Comparison of ENCODE assay signal across 24 cellular contexts in genomic region chr10:8978100-8978499, GRCh38.
DNase-seq lines count a peak whose midpoint lies in the region; ATAC-seq, FAIRE-seq and TF ChIP-seq lines count a peak whose summit lies in the region.
"Had no signal": no experiment of that assay in that cellular context is flagged by ENCODE, and none has a peak within 500 bp of the region (broad histone marks: within the 10 kb centered on the region; RNA-seq: fewer than 3 reads in every experiment).

No MANE protein-coding gene starts in this region.

- H4K5ac ChIP-seq in H1 (ENCODE audit: insufficient read length, low read depth, low read length): no peak overlapping the region

- H3K56ac ChIP-seq in H1 (replicated peaks; ENCODE audit: insufficient read length, low read depth, low read length): no peak overlapping the region

- no peak overlapping the region for H3K9ac ChIP-seq in HepG2 (ENCODE audit: insufficient read depth, low read depth, low read length)
- no peak overlapping the region for H3K9ac ChIP-seq in H1 (replicated peaks in 1 of 4; ENCODE audit: extremely low read depth in 1 of 4, low read depth in 3 of 4, low read length in 3 of 4)
- no peak overlapping the region for H3K9ac ChIP-seq in trophoblast cell (ENCODE audit: low read length)
- H3K9ac ChIP-seq: BLaER1 treated with 17β-estradiol and CSF1 and Interleukin-3, amounts not matched to agents 10 nM and 100 nM had no signal

- H3K36me3 ChIP-seq in HepG2 (replicated peaks in 1 of 2; ENCODE audit: control insufficient read depth in 1 of 2, insufficient read depth in 2 of 2, low read length in 2 of 2) (no peaks in the 10 kb centered on the region), right lobe of liver (no peaks in the 10 kb centered on the region), H1 (ENCODE audit: control insufficient read depth in 2 of 4, insufficient read depth in 4 of 4, low read length in 3 of 4) (no peaks in the 10 kb centered on the region), trophoblast cell (ENCODE audit: control insufficient read depth in 1 of 2, insufficient read depth in 2 of 2, low read length in 2 of 2) (no peaks in the 10 kb centered on the region), upper lobe of right lung (no peaks in the 10 kb centered on the region)
- H3K36me3 ChIP-seq: BE2C; BLaER1 treated with 17β-estradiol and CSF1 and Interleukin-3, amounts not matched to agents 10 nM and 100 nM had no signal

- in situ Hi-C loops in HepG2 (cut with HindIII; ENCODE audit: extremely low pct_ligation_motif_present, low pct_unique_long_range_greater_than_20kb): no loop called here

- H3K9me3 ChIP-seq in HepG2 (ENCODE audit: low read length) (no peaks in the 10 kb centered on the region), right lobe of liver (no peaks in the 10 kb centered on the region), H1 (ENCODE audit: insufficient read depth in 2 of 2, low read depth in 1 of 2, low read length in 1 of 2) (no peaks in the 10 kb centered on the region), trophoblast cell (ENCODE audit: insufficient read depth, low read depth, low read length) (no peaks in the 10 kb centered on the region), upper lobe of right lung (no peaks in the 10 kb centered on the region)
- H3K9me3 ChIP-seq: A549; BE2C; BLaER1 treated with 17β-estradiol and CSF1 and Interleukin-3, amounts not matched to agents 10 nM and 100 nM had no signal

- no peak overlapping the region for H2AFZ ChIP-seq in HepG2 (ENCODE audit: low read length)
- H2AFZ ChIP-seq in H1 (ENCODE audit: low read length): no peak overlapping the region
- no peak overlapping the region for H2AFZ ChIP-seq in trophoblast cell (ENCODE audit: insufficient read depth, low read length, poor library complexity)

- CTCF ChIA-PET in HepG2 (lab: Yijun Ruan, JAX; ENCODE audit: low intra/inter-chr PET ratio, low total read pairs): no interaction called here
- CTCF ChIA-PET in H1 (lab: Charles Lee; ENCODE audit: partially characterized antibody): no interaction called here

- intact Hi-C loops in HepG2 (cut with micrococcal nuclease; ENCODE audit: unreplicated experiment) (no loop called here), right lobe of liver (cut with DNase I) (no loop called here), upper lobe of right lung (cut with DNase I) (no loop called here)

- no peak overlapping the region for H3K4me2 ChIP-seq in HepG2 (ENCODE audit: low read depth, low read length)
- no peak overlapping the region for H3K4me2 ChIP-seq in H1 (ENCODE audit: insufficient read depth in 1 of 2, low read depth in 2 of 2, low read length in 2 of 2)
- no peak overlapping the region for H3K4me2 ChIP-seq in trophoblast cell (ENCODE audit: low read length)
- H3K4me2 ChIP-seq: A549; BLaER1 treated with 17β-estradiol and CSF1 and Interleukin-3, amounts not matched to agents 10 nM and 100 nM had no signal

- H4K12ac ChIP-seq in trophoblast cell (ENCODE audit: low read depth, low read length): no peak overlapping the region

- no peak overlapping the region for H2BK20ac ChIP-seq in H1 (ENCODE audit: low read length)

- no peaks in the 10 kb centered on the region for H4K20me1 ChIP-seq in HepG2 (ENCODE audit: insufficient read depth, low read length)
- H4K20me1 ChIP-seq in H1 (replicated peaks in 1 of 2; ENCODE audit: control insufficient read depth in 1 of 2, insufficient read depth in 2 of 2, low read length in 2 of 2): no peaks in the 10 kb centered on the region
- H4K20me1 ChIP-seq: BLaER1 treated with 17β-estradiol and CSF1 and Interleukin-3, amounts not matched to agents 10 nM and 100 nM had no signal

- POLR2A ChIA-PET in HepG2 (lab: Yijun Ruan, JAX) (no interaction called here), H1 (lab: Charles Lee; ENCODE audit: partially characterized antibody) (no interaction called here)

- H2AK5ac ChIP-seq in H1 (ENCODE audit: low read depth, low read length) (no peak overlapping the region), trophoblast cell (ENCODE audit: low read length) (no peak overlapping the region)

- ATAC-seq in HepG2: no peak
- no peak for ATAC-seq in right lobe of liver
- ATAC-seq in upper lobe of right lung: no peak
- ATAC-seq: A549 had no signal

- no peak overlapping the region for H2BK12ac ChIP-seq in H1 (ENCODE audit: low read depth, low read length)
- H2BK12ac ChIP-seq in trophoblast cell (ENCODE audit: low read length): no peak overlapping the region

- no peak overlapping the region for H4K91ac ChIP-seq in H1 (replicated peaks; ENCODE audit: insufficient read length, low read length)
- no peak overlapping the region for H4K91ac ChIP-seq in trophoblast cell (ENCODE audit: low read depth, low read length)

- H2BK120ac ChIP-seq in H1 (replicated peaks; ENCODE audit: low read depth, low read length): no peak overlapping the region
- H2BK120ac ChIP-seq in trophoblast cell (ENCODE audit: insufficient read depth, low read length, poor library complexity): no peak overlapping the region

- H3K27ac ChIP-seq in HepG2 (ENCODE audit: extremely low read length, insufficient read depth, low read length): no peak overlapping the region
- H3K27ac ChIP-seq in right lobe of liver: no peak overlapping the region
- no peak overlapping the region for H3K27ac ChIP-seq in H1 (ENCODE audit: low read depth, low read length)
- H3K27ac ChIP-seq in trophoblast cell (ENCODE audit: low read depth, low read length): no peak overlapping the region
- no peak overlapping the region for H3K27ac ChIP-seq in upper lobe of right lung
- H3K27ac ChIP-seq: A549; BLaER1 treated with 17β-estradiol and CSF1 and Interleukin-3, amounts not matched to agents 10 nM and 100 nM had no signal

- FAIRE-seq in HepG2 (lab: Jason Lieb, UNC) (no peak), H1 (lab: Jason Lieb, UNC) (no peak), D721Med (lab: Jason Lieb, UNC) (no peak)
- FAIRE-seq: A549, GM12891, GM18507 had no signal

- H3K4ac ChIP-seq in H1 (replicated peaks; ENCODE audit: insufficient read length, low read depth, low read length) (no peak overlapping the region), trophoblast cell (ENCODE audit: low read depth, low read length) (no peak overlapping the region)

- H2BK15ac ChIP-seq in H1 (ENCODE audit: low read length): no peak overlapping the region

- no peak overlapping the region for H3K23ac ChIP-seq in H1 (ENCODE audit: insufficient read length)
- no peak overlapping the region for H3K23ac ChIP-seq in trophoblast cell (ENCODE audit: low read length)

- 35% methylated on average over 3 of the region's 3 CpGs for WGBS in HepG2 (ENCODE audit: low lambda C conversion rate)
- WGBS in right lobe of liver (ENCODE audit: insufficient coverage, low coverage, low lambda C conversion rate, missing lambda C conversion rate): 75% methylated on average over 3 of the region's 3 CpGs
- WGBS in H1 (ENCODE audit: extremely low coverage in 1 of 2, insufficient coverage in 1 of 2, insufficient read length in 1 of 2, insufficient replicate concordance in 2 of 2, low coverage in 1 of 2, low lambda C conversion rate in 2 of 2, missing lambda C conversion rate in 1 of 2), 2 experiments: 93% methylated on average over 3 of the region's 3 CpGs; no CpG with 5 or more reads in 1 of the 2 experiments
- no CpG with 5 or more reads among the region's 3 CpGs for WGBS in trophoblast cell (ENCODE audit: extremely low coverage, insufficient coverage, insufficient read length)

- no peak for TF ChIP-seq RAD21 in HepG2 (CRISPR knock-in tag; IDR thresholded peaks at IDR 0.05)
- no peak for TF ChIP-seq RAD21 in H1 (IDR thresholded peaks at IDR 0.05 in 1 of 2, conservative IDR thresholded peaks at IDR 0.05 in 1 of 2; ENCODE audit: low read depth in 2 of 2, low read length in 2 of 2)

- TF ChIP-seq POLR2A in HepG2 (IDR thresholded peaks at IDR 0.05; ENCODE audit: insufficient read depth in 1 of 2, low read depth in 2 of 2, low read length in 2 of 2) (no peak), right lobe of liver (IDR thresholded peaks at IDR 0.05) (no peak), H1 (IDR thresholded peaks at IDR 0.05; ENCODE audit: control extremely low read depth in 1 of 2, low read depth in 2 of 2, low read length in 2 of 2) (no peak)

- TF ChIP-seq EP300 in HepG2 (IDR thresholded peaks at IDR 0.05; ENCODE audit: low read depth in 2 of 2, low read length in 2 of 2) (no peak), HepG2 (CRISPR knock-in tag; IDR thresholded peaks at IDR 0.05; ENCODE audit: borderline replicate concordance) (no peak), H1 (IDR thresholded peaks at IDR 0.05; ENCODE audit: borderline replicate concordance in 1 of 2, low read depth in 2 of 2, low read length in 2 of 2) (no peak)

- H3K79me1 ChIP-seq in H1 (ENCODE audit: low read depth, low read length) (no peaks in the 10 kb centered on the region), trophoblast cell (ENCODE audit: low read length) (no peaks in the 10 kb centered on the region)

- H3K18ac ChIP-seq in H1 (ENCODE audit: extremely low read depth, low read length) (no peak overlapping the region), trophoblast cell (ENCODE audit: low read length) (no peak overlapping the region)

- no peak overlapping the region for H3K4me3 ChIP-seq in HepG2 (replicated peaks in 1 of 3; ENCODE audit: insufficient read depth in 1 of 3, low read depth in 2 of 3, low read length in 3 of 3)
- H3K4me3 ChIP-seq in right lobe of liver: no peak overlapping the region
- H3K4me3 ChIP-seq in H1 (ENCODE audit: extremely low read depth in 1 of 4, insufficient read depth in 2 of 4, low read depth in 3 of 4, low read length in 4 of 4): no peak overlapping the region
- H3K4me3 ChIP-seq in trophoblast cell (ENCODE audit: low read depth, low read length): no peak overlapping the region
- H3K4me3 ChIP-seq in upper lobe of right lung: no peak overlapping the region
- H3K4me3 ChIP-seq: A549; BLaER1 treated with 17β-estradiol and CSF1 and Interleukin-3, amounts not matched to agents 10 nM and 100 nM had no signal

- H3K14ac ChIP-seq in H1 (ENCODE audit: insufficient read length) (no peak overlapping the region), trophoblast cell (ENCODE audit: low read length) (no peak overlapping the region)

- H3K79me2 ChIP-seq in HepG2 (ENCODE audit: insufficient read depth, low read length): no peaks in the 10 kb centered on the region
- H3K79me2 ChIP-seq in H1 (ENCODE audit: control insufficient read depth in 1 of 2, insufficient read depth in 2 of 2, low read length in 2 of 2): no peaks in the 10 kb centered on the region
- no peaks in the 10 kb centered on the region for H3K79me2 ChIP-seq in trophoblast cell (ENCODE audit: control insufficient read depth, insufficient read depth, low read length, poor library complexity)

- H3K27me3 ChIP-seq in HepG2 (ENCODE audit: control insufficient read depth in 1 of 2, insufficient read depth in 2 of 2, low read length in 2 of 2): no peaks in the 10 kb centered on the region
- no peaks in the 10 kb centered on the region for H3K27me3 ChIP-seq in right lobe of liver
- no peaks in the 10 kb centered on the region for H3K27me3 ChIP-seq in H1 (replicated peaks in 1 of 4; ENCODE audit: control insufficient read depth in 3 of 4, extremely low read depth in 1 of 4, insufficient read depth in 3 of 4, low read length in 3 of 4)
- no peaks in the 10 kb centered on the region for H3K27me3 ChIP-seq in trophoblast cell (ENCODE audit: insufficient read depth, low read length)
- H3K27me3 ChIP-seq in upper lobe of right lung: no peaks in the 10 kb centered on the region
- H3K27me3 ChIP-seq: BE2C; BLaER1 treated with 17β-estradiol and CSF1 and Interleukin-3, amounts not matched to agents 10 nM and 100 nM had no signal

- no TSS peak for BruUV-seq in HepG2 (replicated peaks; lab: Mats Ljungman, UMichigan)

- TF ChIP-seq CTCF in HepG2 (CRISPR knock-in tag; IDR thresholded peaks at IDR 0.05) (no peak), right lobe of liver (IDR thresholded peaks at IDR 0.05) (no peak), H1 (IDR thresholded peaks at IDR 0.05; ENCODE audit: control extremely low read depth in 1 of 3, insufficient read depth in 1 of 3, low read depth in 1 of 3, low read length in 3 of 3) (no peak), upper lobe of right lung (IDR thresholded peaks at IDR 0.05) (no peak), D721Med (IDR thresholded peaks at IDR 0.05; ENCODE audit: insufficient read depth, missing control alignments) (no peak)

- no peak overlapping the region for H4K8ac ChIP-seq in H1 (ENCODE audit: extremely low read depth, insufficient read depth, low read length)
- no peak overlapping the region for H4K8ac ChIP-seq in trophoblast cell (ENCODE audit: low read depth, low read length)

- H2BK5ac ChIP-seq in H1 (ENCODE audit: low read depth, low read length): no peak overlapping the region
- H2BK5ac ChIP-seq in trophoblast cell (ENCODE audit: low read depth, low read length, poor library complexity): no peak overlapping the region

- no peaks in the 10 kb centered on the region for H3K4me1 ChIP-seq in HepG2 (ENCODE audit: insufficient read depth, low read length)
- no peaks in the 10 kb centered on the region for H3K4me1 ChIP-seq in right lobe of liver
- peaks cover 0 to 4% (median 0%) of the 10 kb centered on the region in 4 experiments; a peak in 1 of 7 replicates for H3K4me1 ChIP-seq in H1 (replicated peaks in 1 of 4; ENCODE audit: control insufficient read depth in 3 of 4, insufficient read depth in 4 of 4, low read length in 3 of 4)
- no peaks in the 10 kb centered on the region for H3K4me1 ChIP-seq in trophoblast cell (ENCODE audit: control insufficient read depth in 1 of 2, insufficient read depth in 2 of 2, low read length in 2 of 2)
- no peaks in the 10 kb centered on the region for H3K4me1 ChIP-seq in upper lobe of right lung
- H3K4me1 ChIP-seq: A549; BLaER1 treated with 17β-estradiol and CSF1 and Interleukin-3, amounts not matched to agents 10 nM and 100 nM had no signal

- DNase-seq in HepG2 (ENCODE audit: low spot score): no peak
- no peak for DNase-seq in right lobe of liver
- peak; percentile 18 for DNase-seq in amniotic epithelial cell (ENCODE audit: low read depth)
- DNase-seq in H1 (ENCODE audit: low read depth in 1 of 2, low spot score in 2 of 2): no peak
- peak; percentile 27 to 67 for DNase-seq in trophoblast cell
- DNase-seq in NCI-H82 treated with DMSO at 0.1 percent for 48 hours (lab: John Stamatoyannopoulos, UW; ENCODE audit: unreplicated experiment): no peak
- no peak for DNase-seq in upper lobe of right lung
- DNase-seq in D721Med (ENCODE audit: insufficient read length, low spot score): no peak
- DNase-seq: 8988T; ACHN; AML-193; BE2C; CD4-positive, alpha-beta T cell; CD8-positive, alpha-beta memory T cell; DMS53; DMS79 treated with DMSO at 0.1 percent for 48 hours; GF-D8; GOT3; H7; HCEC 1CT had no signal

- no peaks in the 10 kb centered on the region for H3K23me2 ChIP-seq in H1 (ENCODE audit: low read depth, low read length)

Comparison
In these comparisons a context has a peak if more than half of its experiments do, and no peak if none do; other contexts are left out.
1. DNase-seq: peak in amniotic epithelial cell (single experiment) and trophoblast cell (2 of 2); none in HepG2 (single experiment), right lobe of liver (0 of 3), H1 (0 of 2), NCI-H82 treated with DMSO at 0.1 percent for 48 hours (single experiment), upper lobe of right lung (single experiment) and D721Med (single experiment).
2. Of the 41 proteins assayed by ChIP-seq in both HepG2 and H1: peak only in HepG2: none; only in H1: none; in both: CEBPB; in neither: 40.